ENCODE assay signal across 21 cellular contexts in the genomic region with DNA sequence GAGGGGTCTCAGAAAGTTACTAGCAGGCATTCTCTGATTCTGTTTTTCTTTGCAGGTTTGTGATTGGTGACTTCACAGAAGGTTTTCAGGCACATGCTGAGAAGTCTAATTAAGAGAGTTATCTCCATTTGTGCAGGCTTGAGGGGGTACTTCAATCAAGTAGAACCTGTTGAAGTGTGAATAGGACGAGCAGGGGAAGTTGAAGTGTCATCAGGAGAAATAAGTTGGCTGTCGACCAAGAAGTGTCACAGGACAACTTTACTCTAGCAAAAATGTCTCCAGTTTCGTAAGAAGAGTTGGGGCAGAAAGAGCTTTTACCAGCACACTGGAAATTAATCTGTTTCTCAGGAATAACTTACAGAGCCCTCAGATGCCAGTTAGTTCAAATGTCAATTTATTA.
A peak's percentile ranks its signal among the peaks of the same experiment; 100 is the strongest.
DNase-seq lines count a peak whose midpoint lies in the region; ATAC-seq and TF ChIP-seq lines count a peak whose summit lies in the region.
"Had no signal": no experiment of that assay in that cellular context is flagged by ENCODE, and none has a peak within 500 bp of the region (broad histone marks: within the 10 kb centered on the region; RNA-seq: fewer than 3 reads in every experiment).

No MANE protein-coding gene starts in this region.

- H3K27ac Mint-ChIP-seq in activated CD4-positive, alpha-beta T cell treated with anti-CD3 and anti-CD28 coated beads, Interleukin-2, amount 10 ng/mL, durations not matched to agents 7 days and 5 days, result no peak overlapping the region
- H3K27ac Mint-ChIP-seq: activated T-helper 1 cell treated with anti-CD3 and anti-CD28 coated beads, Interleukin-12 subunit alpha, Interleukin-12 subunit beta, Interleukin-2, Interleukin-4 antibody, amounts not matched to agents 30 ng/mL and 10 ng/mL and 1 ng/mL, durations not matched to agents 14 hours and 24 hours and 36 hours; stimulated activated naive CD8-positive, alpha-beta T cell treated with anti-CD3 and anti-CD28 coated beads, Interleukin-15, Interleukin-2, amounts not matched to agents 100 ng/mL and 50 ng/mL, for 24 hours had no signal

- no peaks in the 10 kb centered on the region for H3K36me3 Mint-ChIP-seq in activated CD4-positive, alpha-beta T cell treated with anti-CD3 and anti-CD28 coated beads, Interleukin-2, amount 10 ng/mL, durations not matched to agents 7 days and 5 days (ENCODE audit: low read depth)

- no peaks in the 10 kb centered on the region for H3K27me3 Mint-ChIP-seq in activated CD4-positive, alpha-beta T cell treated with anti-CD3 and anti-CD28 coated beads, Interleukin-2, amount 10 ng/mL, durations not matched to agents 7 days and 5 days
- H3K27me3 Mint-ChIP-seq: stimulated activated naive CD8-positive, alpha-beta T cell treated with anti-CD3 and anti-CD28 coated beads, Interleukin-15, Interleukin-2, amounts not matched to agents 100 ng/mL and 50 ng/mL, for 24 hours had no signal

- no peak overlapping the region for H3K4me3 ChIP-seq in choroid plexus epithelial cell (ENCODE audit: low read depth, low read length)
- H3K4me3 ChIP-seq: esophagus muscularis mucosa, heart left ventricle, upper lobe of left lung had no signal

- H3K4me3 Mint-ChIP-seq in activated CD4-positive, alpha-beta T cell treated with anti-CD3 and anti-CD28 coated beads, Interleukin-2, amount 10 ng/mL, durations not matched to agents 7 days and 5 days, result no peak overlapping the region
- H3K4me3 Mint-ChIP-seq: activated T-helper 1 cell treated with anti-CD3 and anti-CD28 coated beads, Interleukin-12 subunit alpha, Interleukin-12 subunit beta, Interleukin-2, Interleukin-4 antibody, amounts not matched to agents 30 ng/mL and 10 ng/mL and 1 ng/mL, durations not matched to agents 14 hours and 24 hours and 36 hours; nephron; stimulated activated naive CD8-positive, alpha-beta T cell treated with anti-CD3 and anti-CD28 coated beads, Interleukin-15, Interleukin-2, amounts not matched to agents 100 ng/mL and 50 ng/mL, for 24 hours had no signal

- DNase-seq in NCI-H1092 treated with DMSO at 0.1 percent for 48 hours (lab: John Stamatoyannopoulos, UW) (peak; percentile 21), NCI-H1092 (lab: John Stamatoyannopoulos, UW) (no peak), NCI-H510A (lab: John Stamatoyannopoulos, UW) (peak; percentile 45), choroid plexus epithelial cell (ENCODE audit: low read depth) (peak; percentile 59), renal cortical epithelial cell (ENCODE audit: low read depth) (peak; percentile 56)
- no peak for DNase-seq in activated CD4-positive, alpha-beta T cell treated with anti-CD3 and anti-CD28 coated beads, Interleukin-2, amount 10 ng/mL, durations not matched to agents 7 days and 5 days
- DNase-seq: C1 segment of cervical spinal cord, DMS153, HCEC 1CT, heart left ventricle, NCI-H1930, NCI-H82, T-helper 1 cell, upper lobe of left lung, WERI-Rb-1 had no signal

- H3K4me1 Mint-ChIP-seq in activated CD4-positive, alpha-beta T cell treated with anti-CD3 and anti-CD28 coated beads, Interleukin-2, amount 10 ng/mL, durations not matched to agents 7 days and 5 days, result no peaks in the 10 kb centered on the region
- H3K4me1 Mint-ChIP-seq: nephron had no signal

- no peaks in the 10 kb centered on the region for H3K9me3 Mint-ChIP-seq in activated CD4-positive, alpha-beta T cell treated with anti-CD3 and anti-CD28 coated beads, Interleukin-2, amount 10 ng/mL, durations not matched to agents 7 days and 5 days
- H3K9me3 Mint-ChIP-seq: activated T-helper 1 cell treated with anti-CD3 and anti-CD28 coated beads, Interleukin-12 subunit alpha, Interleukin-12 subunit beta, Interleukin-2, Interleukin-4 antibody, amounts not matched to agents 30 ng/mL and 10 ng/mL and 1 ng/mL, durations not matched to agents 14 hours and 24 hours and 36 hours; nephron; stimulated activated naive CD8-positive, alpha-beta T cell treated with anti-CD3 and anti-CD28 coated beads, Interleukin-15, Interleukin-2, amounts not matched to agents 100 ng/mL and 50 ng/mL, for 24 hours had no signal

- CTCF ChIA-PET in activated CD4-positive, alpha-beta T cell treated with anti-CD3 and anti-CD28 coated beads, Interleukin-2, amount 10 ng/mL, durations not matched to agents 7 days and 5 days (lab: Charles Lee), result no interaction called here

- no peak for TF ChIP-seq CTCF in choroid plexus epithelial cell (conservative IDR thresholded peaks at IDR 0.05; ENCODE audit: low read depth, low read length)

- ATAC-seq in GM21723 (IDR thresholded peaks at IDR 0.05; ENCODE audit: unreplicated experiment) (no peak), GM21528 (IDR thresholded peaks at IDR 0.05; ENCODE audit: low FRiP score, unreplicated experiment) (no peak)
- ATAC-seq: heart left ventricle had no signal

- POLR2A ChIA-PET in activated CD4-positive, alpha-beta T cell treated with anti-CD3 and anti-CD28 coated beads, Interleukin-2, amount 10 ng/mL, durations not matched to agents 7 days and 5 days (lab: Charles Lee), result no interaction called here

Comparison
In these comparisons a context has a peak if more than half of its experiments do, and no peak if none do; other contexts are left out.
1. DNase-seq: peak in NCI-H1092 treated with DMSO at 0.1 percent for 48 hours (single experiment), NCI-H510A (single experiment), choroid plexus epithelial cell (single experiment) and renal cortical epithelial cell (single experiment); none in NCI-H1092 (single experiment) and activated CD4-positive, alpha-beta T cell treated with anti-CD3 and anti-CD28 coated beads, Interleukin-2, amount 10 ng/mL, durations not matched to agents 7 days and 5 days (single experiment).